Comparison of ENCODE assay signal across 13 cellular contexts in the genomic region with DNA sequence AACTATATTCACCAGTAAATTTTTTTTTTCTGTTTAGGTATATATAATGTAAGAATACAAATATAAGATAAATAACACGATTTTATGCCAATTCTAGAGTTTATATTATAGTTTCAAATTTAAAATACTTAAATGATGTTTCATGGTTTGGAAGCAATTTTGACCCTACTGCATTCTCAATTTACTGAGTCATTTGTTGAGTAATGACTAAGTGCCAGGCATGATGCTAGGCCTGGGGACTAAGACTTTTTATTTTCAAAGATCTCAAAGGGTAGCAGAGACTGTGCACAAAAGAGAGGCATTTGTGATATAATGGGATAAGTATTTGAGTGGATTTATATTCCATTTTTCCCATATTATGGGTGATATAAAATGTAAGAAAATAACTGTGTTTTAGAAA.
DNase-seq lines count a peak whose midpoint lies in the region; ATAC-seq, FAIRE-seq and TF ChIP-seq lines count a peak whose summit lies in the region.
"Had no signal": no experiment of that assay in that cellular context is flagged by ENCODE, and none has a peak within 500 bp of the region (broad histone marks: within the 10 kb centered on the region; RNA-seq: fewer than 3 reads in every experiment).

No MANE protein-coding gene starts in this region.

- DNase-seq in AG08396 (ENCODE audit: low spot score) (peak; percentile 39), LHCN-M2 (ENCODE audit: low read depth) (peak; percentile 85), cardiac fibroblast (ENCODE audit: low read depth in 2 of 2) (peak; percentile 35 to 86), mesendoderm (peak; percentile 28), frontal cortex (ENCODE audit: low spot score in 2 of 2) (no peak), right atrium auricular region (ENCODE audit: low spot score) (no peak), NCI-H187 treated with DMSO at 0.1 percent for 48 hours (lab: John Stamatoyannopoulos, UW) (no peak)
- DNase-seq: cerebellar nuclear complex, H7, NCI-H2171, posterior cingulate gyrus had no signal

- no peak overlapping the region for H4K5ac ChIP-seq in mesendoderm (ENCODE audit: low read length)

- no peak overlapping the region for H3K4me2 ChIP-seq in mesendoderm (ENCODE audit: low read length)

- no peaks in the 10 kb centered on the region for H3K79me2 ChIP-seq in mesendoderm (ENCODE audit: control insufficient read depth, insufficient read depth, low read length)

- H3K27ac ChIP-seq in mesendoderm (ENCODE audit: low read depth, low read length) (no peak overlapping the region), right atrium auricular region (no peak overlapping the region)

- no peak overlapping the region for H3K9ac ChIP-seq in mesendoderm (ENCODE audit: low read length)

- no peak overlapping the region for H2BK120ac ChIP-seq in mesendoderm (ENCODE audit: low read depth, low read length)

- H3K36me3 ChIP-seq in mesendoderm (ENCODE audit: control insufficient read depth, insufficient read depth, low read length) (no peaks in the 10 kb centered on the region), right atrium auricular region (no peaks in the 10 kb centered on the region)

- H3K9me3 ChIP-seq in right atrium auricular region: no peaks in the 10 kb centered on the region

- no peak overlapping the region for H3K56ac ChIP-seq in mesendoderm (ENCODE audit: low read length)

- H3K4me1 ChIP-seq in mesendoderm (ENCODE audit: control insufficient read depth, low read depth, low read length) (no peaks in the 10 kb centered on the region), right atrium auricular region (no peaks in the 10 kb centered on the region)

- H3K4ac ChIP-seq in mesendoderm (ENCODE audit: low read depth, low read length): no peak overlapping the region

- TF ChIP-seq CTCF in cardiac fibroblast (IDR thresholded peaks at IDR 0.05; ENCODE audit: low read depth, low read length): no peak
- no peak for TF ChIP-seq CTCF in right atrium auricular region (IDR thresholded peaks at IDR 0.05)

- H2AK5ac ChIP-seq in mesendoderm (ENCODE audit: low read length): no peak overlapping the region

- FAIRE-seq in frontal cortex (lab: Jason Lieb, UNC): no peak
- FAIRE-seq: islet of Langerhans had no signal

- ATAC-seq in HG03108 (IDR thresholded peaks at IDR 0.05; ENCODE audit: unreplicated experiment): no peak

- H3K27me3 ChIP-seq in mesendoderm (ENCODE audit: insufficient read depth, low read length, poor library complexity) (no peaks in the 10 kb centered on the region), right atrium auricular region (no peaks in the 10 kb centered on the region)

- no peak overlapping the region for H2BK5ac ChIP-seq in mesendoderm (ENCODE audit: low read length)

- H2BK15ac ChIP-seq in mesendoderm (replicated peaks; ENCODE audit: low read depth): no peak overlapping the region

- H4K8ac ChIP-seq in mesendoderm (ENCODE audit: low read depth, low read length): no peak overlapping the region

- H3K4me3 ChIP-seq in cardiac fibroblast (replicated peaks in 1 of 2; ENCODE audit: low read depth in 2 of 2, low read length in 2 of 2) (no peak overlapping the region), mesendoderm (ENCODE audit: low read length) (no peak overlapping the region), right atrium auricular region (no peak overlapping the region)

- WGBS in mesendoderm (ENCODE audit: extremely low coverage, insufficient coverage, low lambda C conversion rate): no CpG with 5 or more reads among the region's 1 CpG

- H3K23ac ChIP-seq in mesendoderm (ENCODE audit: low read length): no peak overlapping the region

- no peak overlapping the region for H3K18ac ChIP-seq in mesendoderm (ENCODE audit: low read length)

- H3K79me1 ChIP-seq in mesendoderm (ENCODE audit: low read length): no peaks in the 10 kb centered on the region

Comparison
In these comparisons a context has a peak if more than half of its experiments do, and no peak if none do; other contexts are left out.
1. DNase-seq: peak in AG08396 (single experiment), LHCN-M2 (single experiment), cardiac fibroblast (2 of 2) and mesendoderm (single experiment); none in frontal cortex (0 of 2), right atrium auricular region (single experiment) and NCI-H187 treated with DMSO at 0.1 percent for 48 hours (single experiment).